Comparison of ENCODE assay signal across 8 cellular contexts in the genomic region with DNA sequence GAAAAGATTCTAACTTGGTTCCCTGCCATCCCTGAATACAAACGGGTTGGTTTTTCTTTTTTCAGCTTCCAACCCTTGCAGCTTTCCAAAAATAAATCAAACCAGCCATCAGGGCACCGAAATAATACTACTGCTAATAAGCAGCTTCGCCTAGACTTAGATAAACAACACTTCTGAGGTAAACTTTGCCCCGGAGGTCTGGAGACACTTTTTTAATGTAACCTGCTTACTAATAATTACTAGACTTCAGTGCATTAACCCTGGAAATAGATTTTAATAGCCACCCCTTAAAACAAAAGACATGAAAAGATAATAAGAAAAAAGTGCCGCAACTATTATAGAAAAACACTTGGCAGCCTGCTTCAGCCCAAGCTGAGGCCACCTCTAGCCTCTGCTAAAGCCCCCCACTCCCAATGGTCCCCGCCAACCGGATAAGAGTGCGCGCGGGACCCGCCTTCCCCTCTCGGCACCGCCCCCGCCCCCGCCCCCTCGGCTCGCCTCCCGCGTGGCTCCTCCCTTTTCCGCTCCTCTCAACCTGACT. TPM values are rescaled to one million over a fixed set of nuclear protein-coding genes. Genes with fewer than 3 reads are reported as not detected.
DNase-seq lines count a peak whose midpoint lies in the region; ATAC-seq, FAIRE-seq and TF ChIP-seq lines count a peak whose summit lies in the region.

No MANE protein-coding gene starts in this region.

- H3K4me1 Mint-ChIP-seq in Caco-2 (ENCODE audit: low read depth, unreplicated experiment) (peaks cover 12% of the 10 kb centered on the region), endothelial cell (ENCODE audit: unreplicated experiment) (peaks cover 30% of the 10 kb centered on the region)

- peaks cover 47% of the 10 kb centered on the region for H3K4me1 ChIP-seq in Caco-2
- H3K4me1 ChIP-seq in pancreas: peaks cover 14 to 31% (median 18%) of the 10 kb centered on the region in 3 donors

- peaks cover 54% of the 10 kb centered on the region for H3K36me3 Mint-ChIP-seq in Caco-2 (ENCODE audit: insufficient read depth, unreplicated experiment)
- H3K36me3 Mint-ChIP-seq in endothelial cell (ENCODE audit: low read depth, unreplicated experiment): peaks cover 17% of the 10 kb centered on the region

- CTCF ChIA-PET in Caco-2 (lab: Charles Lee): interaction anchor here (0.6 to 1.9 kb wide), 13 partner anchors 9 to 189 kb away, joined by 3 to 10 read pairs (median 5); no protein-coding TSS in a partner anchor

- ATAC-seq in pancreas: no peak
- no peak for ATAC-seq in GM19035 (IDR thresholded peaks at IDR 0.05; ENCODE audit: unreplicated experiment)
- no peak for ATAC-seq in GM18909 (IDR thresholded peaks at IDR 0.05; ENCODE audit: poor library complexity, unreplicated experiment)

- POLR2A ChIA-PET in Caco-2 (lab: Charles Lee): interaction anchor here (0.6 to 2.0 kb wide), 18 partner anchors 8 to 152 kb away, joined by 3 to 23 read pairs (median 7); no protein-coding TSS in a partner anchor

- H3K27ac ChIP-seq in pancreas: peak overlapping the region in 2 of 4 donors; percentile 54 to 93

- H3K4me3 ChIP-seq in Caco-2 (ENCODE audit: low read depth, low read length): peak overlapping the region; percentile 25
- peak overlapping the region in 3 of 4 donors; percentile 8 to 86 (median 86) for H3K4me3 ChIP-seq in pancreas

- FAIRE-seq in pancreas (lab: Jason Lieb, UNC): no peak

- H3K27ac Mint-ChIP-seq in Caco-2 (ENCODE audit: unreplicated experiment) (peak overlapping the region; percentile 94), endothelial cell (ENCODE audit: unreplicated experiment) (peak overlapping the region; percentile 87)

- TF ChIP-seq CTCF in Caco-2 (IDR thresholded peaks at IDR 0.05; ENCODE audit: insufficient read depth in 1 of 2, low read depth in 1 of 2, low read length in 1 of 2, severe bottlenecking in 1 of 2, unreplicated experiment in 1 of 2) (no peak), endothelial cell (IDR thresholded peaks at IDR 0.05; ENCODE audit: unreplicated experiment) (no peak), pancreas (IDR thresholded peaks at IDR 0.05) (no peak)

- BruUV-seq in Caco-2 (replicated peaks; lab: Mats Ljungman, UMichigan): no TSS peak

- H3K9me3 ChIP-seq in Caco-2: no peaks in the 10 kb centered on the region
- H3K9me3 ChIP-seq in pancreas: no peaks in the 10 kb centered on the region

- no peaks in the 10 kb centered on the region for H3K9me3 Mint-ChIP-seq in Caco-2 (ENCODE audit: unreplicated experiment)
- H3K9me3 Mint-ChIP-seq in endothelial cell (ENCODE audit: unreplicated experiment): no peaks in the 10 kb centered on the region

- H3K36me3 ChIP-seq in Caco-2 (ENCODE audit: control insufficient read depth, insufficient read depth, low read length) (peaks cover 1% of the 10 kb centered on the region), pancreas (peaks cover 0 to 13% (median 0%) of the 10 kb centered on the region in 3 donors)

- H3K4me3 Mint-ChIP-seq in Caco-2 (ENCODE audit: unreplicated experiment) (peak overlapping the region; percentile 82), endothelial cell (ENCODE audit: unreplicated experiment) (peak overlapping the region; percentile 99)

- no peak for DNase-seq in Caco-2
- DNase-seq in OCI-M1 (lab: John Stamatoyannopoulos, UW): peak; percentile 61
- DNase-seq in endothelial cell (ENCODE audit: low spot score): no peak
- DNase-seq in pancreas: no peak
- DNase-seq in HK-2 (ENCODE audit: unreplicated experiment): no peak
- no peak for DNase-seq in amniotic stem cell (lab: John Stamatoyannopoulos, UW)

- H3K27me3 Mint-ChIP-seq in Caco-2 (ENCODE audit: insufficient read depth, unreplicated experiment) (no peaks in the 10 kb centered on the region), endothelial cell (ENCODE audit: unreplicated experiment) (peaks cover 9% of the 10 kb centered on the region)

- intact Hi-C loops in Caco-2 (cut with micrococcal nuclease; ENCODE audit: unreplicated experiment) (loop anchor here (1.0 to 5.0 kb wide), 5 partner anchors 16 to 123 kb away; no protein-coding TSS in a partner anchor), pancreas (cut with DNase I) (loop anchor here in 1 of 3 donors (10.0 kb wide), 1 partner anchor 110 kb away; no protein-coding TSS in a partner anchor)

- H3K27me3 ChIP-seq in Caco-2 (replicated peaks; ENCODE audit: control insufficient read depth, insufficient read depth, low read length) (no peaks in the 10 kb centered on the region), pancreas (no peaks in the 10 kb centered on the region)

- 0 to 1% methylated on average over 18 to 20 of the region's 20 CpGs for WGBS in pancreas, 2 donors

RNA-seq across cellular contexts. Expression of gene GADD45A, which starts 0.4 kb away (rescaled TPM):
- 58.6 and 59.0 TPM in 2 replicates for total RNA-seq in Caco-2 (2022)
- 46.5 TPM for total RNA-seq in endothelial cell (ENCODE audit: unreplicated experiment)
- 10 to 100 TPM in 5 of 6 donors, 1 to 10 TPM in 1; 7.9 to 16.9 (median 12.7) TPM for total RNA-seq in pancreas
- 10 to 100 TPM; 16.1 to 17.3 TPM for polyA plus RNA-seq in pancreas
